In genomic region chrX:110442631-110443030, GRCh38 we compare ENCODE assay signal across 1 cellular context.
TF ChIP-seq lines count a peak whose summit lies in the region.

No MANE protein-coding gene starts in this region.

TF ChIP-seq in HepG2, 621 proteins besides CTCF, POLR2A, EP300 and RAD21 (continued from another document):
- TF ChIP-seq ARID4A (CRISPR knock-in tag; IDR thresholded peaks at IDR 0.05; ENCODE audit: borderline replicate concordance): no peak
- TF ChIP-seq FOSL1 (CRISPR knock-in tag; IDR thresholded peaks at IDR 0.05; ENCODE audit: borderline replicate concordance): no peak
- TF ChIP-seq ZNF333 (CRISPR knock-in tag; IDR thresholded peaks at IDR 0.05; ENCODE audit: borderline replicate concordance): no peak
- TF ChIP-seq, protein P1, sequence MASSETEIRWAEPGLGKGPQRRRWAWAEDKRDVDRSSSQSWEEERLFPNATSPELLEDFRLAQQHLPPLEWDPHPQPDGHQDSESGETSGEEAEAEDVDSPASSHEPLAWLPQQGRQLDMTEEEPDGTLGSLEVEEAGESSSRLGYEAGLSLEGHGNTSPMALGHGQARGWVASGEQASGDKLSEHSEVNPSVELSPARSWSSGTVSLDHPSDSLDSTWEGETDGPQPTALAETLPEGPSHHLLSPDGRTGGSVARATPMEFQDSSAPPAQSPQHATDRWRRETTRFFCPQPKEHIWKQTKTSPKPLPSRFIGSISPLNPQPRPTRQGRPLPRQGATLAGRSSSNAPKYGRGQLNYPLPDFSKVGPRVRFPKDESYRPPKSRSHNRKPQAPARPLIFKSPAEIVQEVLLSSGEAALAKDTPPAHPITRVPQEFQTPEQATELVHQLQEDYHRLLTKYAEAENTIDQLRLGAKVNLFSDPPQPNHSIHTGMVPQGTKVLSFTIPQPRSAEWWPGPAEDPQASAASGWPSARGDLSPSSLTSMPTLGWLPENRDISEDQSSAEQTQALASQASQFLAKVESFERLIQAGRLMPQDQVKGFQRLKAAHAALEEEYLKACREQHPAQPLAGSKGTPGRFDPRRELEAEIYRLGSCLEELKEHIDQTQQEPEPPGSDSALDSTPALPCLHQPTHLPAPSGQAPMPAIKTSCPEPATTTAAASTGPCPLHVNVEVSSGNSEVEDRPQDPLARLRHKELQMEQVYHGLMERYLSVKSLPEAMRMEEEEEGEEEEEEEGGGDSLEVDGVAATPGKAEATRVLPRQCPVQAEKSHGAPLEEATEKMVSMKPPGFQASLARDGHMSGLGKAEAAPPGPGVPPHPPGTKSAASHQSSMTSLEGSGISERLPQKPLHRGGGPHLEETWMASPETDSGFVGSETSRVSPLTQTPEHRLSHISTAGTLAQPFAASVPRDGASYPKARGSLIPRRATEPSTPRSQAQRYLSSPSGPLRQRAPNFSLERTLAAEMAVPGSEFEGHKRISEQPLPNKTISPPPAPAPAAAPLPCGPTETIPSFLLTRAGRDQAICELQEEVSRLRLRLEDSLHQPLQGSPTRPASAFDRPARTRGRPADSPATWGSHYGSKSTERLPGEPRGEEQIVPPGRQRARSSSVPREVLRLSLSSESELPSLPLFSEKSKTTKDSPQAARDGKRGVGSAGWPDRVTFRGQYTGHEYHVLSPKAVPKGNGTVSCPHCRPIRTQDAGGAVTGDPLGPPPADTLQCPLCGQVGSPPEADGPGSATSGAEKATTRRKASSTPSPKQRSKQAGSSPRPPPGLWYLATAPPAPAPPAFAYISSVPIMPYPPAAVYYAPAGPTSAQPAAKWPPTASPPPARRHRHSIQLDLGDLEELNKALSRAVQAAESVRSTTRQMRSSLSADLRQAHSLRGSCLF (CRISPR knock-in tag; IDR thresholded peaks at IDR 0.05; ENCODE audit: borderline replicate concordance): no peak
- TF ChIP-seq ISX (CRISPR knock-in tag; conservative IDR thresholded peaks at IDR 0.05): no peak
